ENCODE assay signal across 15 cellular contexts in genomic region chr1:235331391-235331790, GRCh38. TPM values are rescaled to one million over a fixed set of nuclear protein-coding genes. Genes with fewer than 3 reads are reported as not detected.
DNase-seq lines count a peak whose midpoint lies in the region; ATAC-seq, FAIRE-seq and TF ChIP-seq lines count a peak whose summit lies in the region.
"Had no signal": no experiment of that assay in that cellular context is flagged by ENCODE, and none has a peak within 500 bp of the region (broad histone marks: within the 10 kb centered on the region; RNA-seq: fewer than 3 reads in every experiment).

No MANE protein-coding gene starts in this region.

- POLR2A ChIA-PET in H1 (lab: Charles Lee; ENCODE audit: partially characterized antibody), result interaction anchor here (0.6 to 6.8 kb wide), 4 partner anchors 10 to 92 kb away, joined by 3 to 39 read pairs (median 4); no protein-coding TSS in a partner anchor
- POLR2A ChIA-PET in activated CD4-positive, alpha-beta memory T cell treated with anti-CD3 and anti-CD28 coated beads for 36 hours (lab: Charles Lee), result interaction anchor here (0.6 to 1.0 kb wide), 2 partner anchors 34 to 36 kb away, joined by 3 read pairs; partner anchors contain the start of gene TBCE

- H2BK120ac ChIP-seq in H1 (replicated peaks; ENCODE audit: low read depth, low read length), result no peak overlapping the region

- H3K56ac ChIP-seq in H1 (replicated peaks; ENCODE audit: insufficient read length, low read depth, low read length), result no peak overlapping the region

- no peaks in the 10 kb centered on the region for H3K9me3 Mint-ChIP-seq in neural progenitor cell
- H3K9me3 Mint-ChIP-seq in activated CD4-positive, alpha-beta memory T cell treated with anti-CD3 and anti-CD28 coated beads for 36 hours, result no peaks in the 10 kb centered on the region
- H3K9me3 Mint-ChIP-seq: activated T-helper 2 cell treated with anti-CD3 and anti-CD28 coated beads, Interferon-gamma antibody, Interleukin-2, Interleukin-4, amounts not matched to agents 10 μg/mL and 5 μg/mL and 100 μg/mL, durations not matched to agents 14 hours and 24 hours and 36 hours; T-helper 1 cell treated with Interleukin-12 subunit alpha and Interleukin-12 subunit beta and Interleukin-4 antibody, amounts not matched to agents 30 μg/mL and 1 μg/mL, for 36 hours had no signal

- H2BK15ac ChIP-seq in H1 (ENCODE audit: low read length), result no peak overlapping the region

- H4K91ac ChIP-seq in H1 (replicated peaks; ENCODE audit: insufficient read length, low read length), result no peak overlapping the region

- DNase-seq in NB4 (ENCODE audit: low read depth) (peak; percentile 18), H1 (ENCODE audit: low read depth in 1 of 2, low spot score in 2 of 2) (no peak), neural progenitor cell (ENCODE audit: low spot score) (no peak), HK-2 (ENCODE audit: unreplicated experiment) (no peak), NCI-H1930 (lab: John Stamatoyannopoulos, UW) (no peak)
- no peak for DNase-seq in activated CD4-positive, alpha-beta memory T cell treated with anti-CD3 and anti-CD28 coated beads for 36 hours
- DNase-seq: activated CD4-positive, alpha-beta T cell treated with anti-CD3 and anti-CD28 coated beads, Interleukin-2, amount 50 U/mL, for 1 hour; COR-L47; NCI-H2029 treated with DMSO at 0.1 percent for 48 hours; sigmoid colon; thyroid gland had no signal

- H2AFZ ChIP-seq in H1 (ENCODE audit: low read length) (no peak overlapping the region), neural progenitor cell (replicated peaks) (no peak overlapping the region)

- H3K4ac ChIP-seq in H1 (replicated peaks; ENCODE audit: insufficient read length, low read depth, low read length), result no peak overlapping the region

- H3K23ac ChIP-seq in H1 (ENCODE audit: insufficient read length), result no peak overlapping the region

- H3K4me1 ChIP-seq in DOHH2 (ENCODE audit: control insufficient read depth, low read length) (peaks cover 20% of the 10 kb centered on the region), H1 (replicated peaks in 1 of 4; ENCODE audit: control insufficient read depth in 3 of 4, insufficient read depth in 4 of 4, low read length in 3 of 4) (peaks cover 0 to 3% (median 1%) of the 10 kb centered on the region in 4 experiments; a peak in 3 of 7 replicates), neural progenitor cell (peaks cover 22% of the 10 kb centered on the region)

- FAIRE-seq in H1 (lab: Jason Lieb, UNC), result no peak

- no peak overlapping the region for H3K14ac ChIP-seq in H1 (ENCODE audit: insufficient read length)

- H3K36me3 ChIP-seq in DOHH2 (ENCODE audit: control insufficient read depth, low read length), result peaks cover 43% of the 10 kb centered on the region
- H3K36me3 ChIP-seq in H1 (ENCODE audit: control insufficient read depth in 2 of 4, insufficient read depth in 4 of 4, low read length in 3 of 4), result peaks cover 0 to 12% (median 2%) of the 10 kb centered on the region in 4 experiments; a peak in 2 of 8 replicates
- H3K36me3 ChIP-seq in neural progenitor cell, result peaks cover 11% of the 10 kb centered on the region

- TF ChIP-seq POLR2A in NB4 (IDR thresholded peaks at IDR 0.05; ENCODE audit: extremely low read depth, insufficient read length), result no peak
- no peak for TF ChIP-seq POLR2A in H1 (IDR thresholded peaks at IDR 0.05; ENCODE audit: control extremely low read depth in 1 of 2, low read depth in 2 of 2, low read length in 2 of 2)

- H3K4me3 Mint-ChIP-seq in neural progenitor cell, result no peak overlapping the region
- no peak overlapping the region for H3K4me3 Mint-ChIP-seq in activated CD4-positive, alpha-beta memory T cell treated with anti-CD3 and anti-CD28 coated beads for 36 hours
- H3K4me3 Mint-ChIP-seq: T-helper 1 cell treated with Interleukin-12 subunit alpha and Interleukin-12 subunit beta and Interleukin-4 antibody, amounts not matched to agents 30 μg/mL and 1 μg/mL, for 36 hours had no signal

- H2BK12ac ChIP-seq in H1 (ENCODE audit: low read depth, low read length), result no peak overlapping the region

- WGBS in H1 (ENCODE audit: extremely low coverage in 1 of 2, insufficient coverage in 1 of 2, insufficient read length in 1 of 2, insufficient replicate concordance in 2 of 2, low coverage in 1 of 2, low lambda C conversion rate in 2 of 2, missing lambda C conversion rate in 1 of 2), 2 experiments, result 87% methylated on average over 3 of the region's 3 CpGs; no CpG with 5 or more reads in 1 of the 2 experiments

- H3K27ac ChIP-seq in DOHH2 (ENCODE audit: low read depth, low read length), result no peak overlapping the region
- no peak overlapping the region for H3K27ac ChIP-seq in H1 (ENCODE audit: low read depth, low read length)
- H3K27ac ChIP-seq in neural progenitor cell, result no peak overlapping the region
- H3K27ac ChIP-seq: thyroid gland had no signal

- H3K27me3 ChIP-seq in DOHH2 (ENCODE audit: control insufficient read depth, low read length), result no peaks in the 10 kb centered on the region
- no peaks in the 10 kb centered on the region for H3K27me3 ChIP-seq in H1 (replicated peaks in 1 of 4; ENCODE audit: control insufficient read depth in 3 of 4, extremely low read depth in 1 of 4, insufficient read depth in 3 of 4, low read length in 3 of 4)
- no peaks in the 10 kb centered on the region for H3K27me3 ChIP-seq in neural progenitor cell
- H3K27me3 ChIP-seq: sigmoid colon, thyroid gland had no signal

- no peak overlapping the region for H4K5ac ChIP-seq in H1 (ENCODE audit: insufficient read length, low read depth, low read length)

- H3K79me1 ChIP-seq in H1 (ENCODE audit: low read depth, low read length), result no peaks in the 10 kb centered on the region

- CTCF ChIA-PET in H1 (lab: Charles Lee; ENCODE audit: partially characterized antibody), result interaction anchor here (0.6 to 5.1 kb wide), 6 partner anchors 19 to 530 kb away, joined by 3 to 34 read pairs (median 3); no protein-coding TSS in a partner anchor
- CTCF ChIA-PET in activated CD4-positive, alpha-beta memory T cell treated with anti-CD3 and anti-CD28 coated beads for 36 hours (lab: Charles Lee), result interaction anchor here (0.6 to 3.7 kb wide), 4 partner anchors 9 to 85 kb away, joined by 3 to 31 read pairs (median 4); no protein-coding TSS in a partner anchor

- peaks cover 5% of the 10 kb centered on the region for H3K23me2 ChIP-seq in H1 (ENCODE audit: low read depth, low read length)

- no peak overlapping the region for H4K8ac ChIP-seq in H1 (ENCODE audit: extremely low read depth, insufficient read depth, low read length)

- TF ChIP-seq CTCF in DOHH2 (IDR thresholded peaks at IDR 0.05; ENCODE audit: low read depth, low read length, poor library complexity, severe bottlenecking) (no peak), NB4 (IDR thresholded peaks at IDR 0.05; ENCODE audit: low read depth, low read length) (no peak), H1 (IDR thresholded peaks at IDR 0.05; ENCODE audit: control extremely low read depth in 1 of 3, insufficient read depth in 1 of 3, low read depth in 1 of 3, low read length in 3 of 3) (no peak), neural progenitor cell (IDR thresholded peaks at IDR 0.05) (no peak)

- H3K4me1 Mint-ChIP-seq in neural progenitor cell, result peaks cover 7% of the 10 kb centered on the region
- peaks cover 34% of the 10 kb centered on the region for H3K4me1 Mint-ChIP-seq in activated CD4-positive, alpha-beta memory T cell treated with anti-CD3 and anti-CD28 coated beads for 36 hours (ENCODE audit: low read depth)

- H4K20me1 ChIP-seq in DOHH2 (ENCODE audit: control insufficient read depth, insufficient read depth, low read depth, low read length) (no peaks in the 10 kb centered on the region; the same call in 1 of the 2 replicates), H1 (replicated peaks in 1 of 2; ENCODE audit: control insufficient read depth in 1 of 2, insufficient read depth in 2 of 2, low read length in 2 of 2) (peaks cover 0 to 3% of the 10 kb centered on the region in 2 experiments), neural progenitor cell (ENCODE audit: low read depth) (peaks cover 58% of the 10 kb centered on the region)

- ATAC-seq in GM21529 (IDR thresholded peaks at IDR 0.05; ENCODE audit: unreplicated experiment), result no peak

- H3K9ac ChIP-seq in H1 (replicated peaks in 1 of 4; ENCODE audit: extremely low read depth in 1 of 4, low read depth in 3 of 4, low read length in 3 of 4) (no peak overlapping the region), neural progenitor cell (peak overlapping the region; percentile 17)

- H3K4me3 ChIP-seq in DOHH2 (ENCODE audit: low read length), result peak overlapping the region; percentile 90
- peak overlapping the region; percentile 94 for H3K4me3 ChIP-seq in NB4 (ENCODE audit: low read depth, low read length)
- peak overlapping the region in 1 of 4 experiments; percentile 82; a peak in 2 of 8 replicates for H3K4me3 ChIP-seq in H1 (ENCODE audit: extremely low read depth in 1 of 4, insufficient read depth in 2 of 4, low read depth in 3 of 4, low read length in 4 of 4)
- peak overlapping the region; percentile 83 for H3K4me3 ChIP-seq in neural progenitor cell
- H3K4me3 ChIP-seq: sigmoid colon, thyroid gland had no signal

- no peak overlapping the region for H2BK20ac ChIP-seq in H1 (ENCODE audit: low read length)

- no peak overlapping the region for H2BK5ac ChIP-seq in H1 (ENCODE audit: low read depth, low read length)

- no peak for TF ChIP-seq EP300 in H1 (IDR thresholded peaks at IDR 0.05; ENCODE audit: borderline replicate concordance in 1 of 2, low read depth in 2 of 2, low read length in 2 of 2)

- no peaks in the 10 kb centered on the region for H3K9me2 ChIP-seq in DOHH2 (replicated peaks; ENCODE audit: control insufficient read depth, low read length)

- no peak for TF ChIP-seq RAD21 in H1 (IDR thresholded peaks at IDR 0.05 in 1 of 2, conservative IDR thresholded peaks at IDR 0.05 in 1 of 2; ENCODE audit: low read depth in 2 of 2, low read length in 2 of 2)

- H3K18ac ChIP-seq in H1 (ENCODE audit: extremely low read depth, low read length), result no peak overlapping the region

- H3K79me2 ChIP-seq in DOHH2 (ENCODE audit: control insufficient read depth, low read length) (peaks cover 80% of the 10 kb centered on the region), H1 (ENCODE audit: control insufficient read depth in 1 of 2, insufficient read depth in 2 of 2, low read length in 2 of 2) (peaks cover 5 to 78% of the 10 kb centered on the region in 2 experiments; a peak in 3 of 4 replicates), neural progenitor cell (ENCODE audit: low read depth) (peaks cover 91% of the 10 kb centered on the region)

- H3K4me2 ChIP-seq in DOHH2 (ENCODE audit: low read length) (peak overlapping the region; percentile 84), H1 (ENCODE audit: insufficient read depth in 1 of 2, low read depth in 2 of 2, low read length in 2 of 2) (peak overlapping the region; percentile 26 to 52; a peak in 2 of 4 replicates), neural progenitor cell (peak overlapping the region; percentile 94)

- no peaks in the 10 kb centered on the region for H3K9me3 ChIP-seq in DOHH2 (ENCODE audit: control insufficient read depth, insufficient read depth, low read length)
- no peaks in the 10 kb centered on the region for H3K9me3 ChIP-seq in H1 (ENCODE audit: insufficient read depth in 2 of 2, low read depth in 1 of 2, low read length in 1 of 2)
- no peaks in the 10 kb centered on the region for H3K9me3 ChIP-seq in neural progenitor cell (ENCODE audit: low read depth)
- H3K9me3 ChIP-seq: sigmoid colon, thyroid gland had no signal

- H2AK5ac ChIP-seq in H1 (ENCODE audit: low read depth, low read length), result no peak overlapping the region

- H3F3A ChIP-seq in DOHH2 (ENCODE audit: control insufficient read depth, insufficient read depth), result peaks cover 8% of the 10 kb centered on the region
- H3F3A ChIP-seq in neural progenitor cell (ENCODE audit: low read depth), result peaks cover 27% of the 10 kb centered on the region

- peaks cover 3% of the 10 kb centered on the region for H3K27me3 Mint-ChIP-seq in neural progenitor cell (ENCODE audit: insufficient read depth, low read depth)
- H3K27me3 Mint-ChIP-seq in activated CD4-positive, alpha-beta memory T cell treated with anti-CD3 and anti-CD28 coated beads for 36 hours, result no peaks in the 10 kb centered on the region

- intact Hi-C loops in activated CD4-positive, alpha-beta memory T cell treated with anti-CD3 and anti-CD28 coated beads for 36 hours (cut with micrococcal nuclease), result no loop called here

- H3K27ac Mint-ChIP-seq in neural progenitor cell, result no peak overlapping the region
- no peak overlapping the region for H3K27ac Mint-ChIP-seq in activated CD4-positive, alpha-beta memory T cell treated with anti-CD3 and anti-CD28 coated beads for 36 hours
- H3K27ac Mint-ChIP-seq: activated T-helper 2 cell treated with anti-CD3 and anti-CD28 coated beads, Interferon-gamma antibody, Interleukin-2, Interleukin-4, amounts not matched to agents 10 μg/mL and 5 μg/mL and 100 μg/mL, durations not matched to agents 14 hours and 24 hours and 36 hours; T-helper 1 cell treated with Interleukin-12 subunit alpha and Interleukin-12 subunit beta and Interleukin-4 antibody, amounts not matched to agents 30 μg/mL and 1 μg/mL, for 36 hours had no signal

- H3K36me3 Mint-ChIP-seq in neural progenitor cell, result peaks cover 8% of the 10 kb centered on the region
- peaks cover 12% of the 10 kb centered on the region for H3K36me3 Mint-ChIP-seq in activated CD4-positive, alpha-beta memory T cell treated with anti-CD3 and anti-CD28 coated beads for 36 hours

RNA-seq across cellular contexts. Expression of gene GGPS1, which starts 3.0 kb away (rescaled TPM):
- total RNA-seq in H1 (2021; fragmentation: NEBNext Ultra II Directional; extraction: Animal tissue kit (Norgen Biotek cat#: 25700)), result 40.4 and 43.6 TPM in 2 replicates
- 10.9 and 20.9 TPM in 2 replicates for polyA plus RNA-seq in H1 (2011; rRNA removed)
- polyA plus RNA-seq in H1 (2011; cell fraction: cytosol; rRNA removed), result 22.2 TPM
- polyA plus RNA-seq in H1 (2011; cell fraction: nucleus; rRNA removed), result 12.5 TPM
- 21.1 to 34.1 TPM (median 24.2 TPM) in 4 replicates for polyA plus RNA-seq in H1 (2012, experiment 1 of 2)
- 4.3 TPM for polyA plus RNA-seq in H1 (2012, experiment 2 of 2)
- 29.1 TPM for polyA plus RNA-seq in H1 (2013, experiment 1 of 2)
- 31.8 TPM for polyA plus RNA-seq in H1 (2013, experiment 2 of 2)
- polyA minus RNA-seq in H1 (2011; rRNA and poly(A)+ RNA removed), result 29.0 and 29.3 TPM in 2 replicates
- 11.0 TPM for polyA minus RNA-seq in H1 (2011; cell fraction: cytosol; rRNA and poly(A)+ RNA removed)
- polyA minus RNA-seq in H1 (2011; cell fraction: nucleus; rRNA and poly(A)+ RNA removed), result 14.6 TPM
- 52.5 and 65.1 TPM in 2 replicates for total RNA-seq in neural progenitor cell (ENCODE audit: low replicate concordance)
- 10 to 100 TPM; 36.1 to 37.5 TPM for total RNA-seq in activated CD4-positive, alpha-beta memory T cell treated with anti-CD3 and anti-CD28 coated beads for 36 hours

RNA-seq across cellular contexts. Expression of gene ARID4B, which starts 3.4 kb away (rescaled TPM):
- total RNA-seq in H1 (2021; fragmentation: NEBNext Ultra II Directional; extraction: Animal tissue kit (Norgen Biotek cat#: 25700)), result 28.8 and 29.2 TPM in 2 replicates
- polyA plus RNA-seq in H1 (2011; rRNA removed), result 3.3 and 5.1 TPM in 2 replicates
- polyA plus RNA-seq in H1 (2011; cell fraction: cytosol; rRNA removed), result 8.3 TPM
- polyA plus RNA-seq in H1 (2011; cell fraction: nucleus; rRNA removed), result 20.1 TPM
- polyA plus RNA-seq in H1 (2012, experiment 1 of 2), result 15.0 to 19.7 TPM (median 16.4 TPM) in 4 replicates
- polyA plus RNA-seq in H1 (2012, experiment 2 of 2), result 1.1 TPM
- polyA plus RNA-seq in H1 (2013, experiment 1 of 2), result 21.7 TPM
- polyA plus RNA-seq in H1 (2013, experiment 2 of 2), result 21.9 TPM
- polyA minus RNA-seq in H1 (2011; rRNA and poly(A)+ RNA removed), result 20.5 and 20.9 TPM in 2 replicates
- 18.4 TPM for polyA minus RNA-seq in H1 (2011; cell fraction: cytosol; rRNA and poly(A)+ RNA removed)
- polyA minus RNA-seq in H1 (2011; cell fraction: nucleus; rRNA and poly(A)+ RNA removed), result 52.9 TPM
- total RNA-seq in neural progenitor cell (ENCODE audit: low replicate concordance), result 38.5 and 65.8 TPM in 2 replicates
- total RNA-seq in activated CD4-positive, alpha-beta memory T cell treated with anti-CD3 and anti-CD28 coated beads for 36 hours, result 10 to 100 TPM; 41.3 to 44.8 TPM

RNA-seq across cellular contexts. Expression of gene TBCE, which starts 35.8 kb away (rescaled TPM):
- total RNA-seq in H1 (2021; fragmentation: NEBNext Ultra II Directional; extraction: Animal tissue kit (Norgen Biotek cat#: 25700)), result 42.9 and 44.1 TPM in 2 replicates
- 14.5 and 22.7 TPM in 2 replicates for polyA plus RNA-seq in H1 (2011; rRNA removed)
- 31.6 TPM for polyA plus RNA-seq in H1 (2011; cell fraction: cytosol; rRNA removed)
- 12.4 TPM for polyA plus RNA-seq in H1 (2011; cell fraction: nucleus; rRNA removed)
- 39.7 to 72.2 TPM (median 46.4 TPM) in 4 replicates for polyA plus RNA-seq in H1 (2012, experiment 1 of 2)
- 14.9 TPM for polyA plus RNA-seq in H1 (2012, experiment 2 of 2)
- 41.5 TPM for polyA plus RNA-seq in H1 (2013, experiment 1 of 2)
- 45.3 TPM for polyA plus RNA-seq in H1 (2013, experiment 2 of 2)
- 18.5 and 26.1 TPM in 2 replicates for polyA minus RNA-seq in H1 (2011; rRNA and poly(A)+ RNA removed)
- 14.9 TPM for polyA minus RNA-seq in H1 (2011; cell fraction: cytosol; rRNA and poly(A)+ RNA removed)
- polyA minus RNA-seq in H1 (2011; cell fraction: nucleus; rRNA and poly(A)+ RNA removed), result 17.2 TPM
- total RNA-seq in neural progenitor cell (ENCODE audit: low replicate concordance), result 29.8 and 41.3 TPM in 2 replicates
- 10 to 100 TPM; 22.7 to 26.3 TPM for total RNA-seq in activated CD4-positive, alpha-beta memory T cell treated with anti-CD3 and anti-CD28 coated beads for 36 hours

Comparison
In these comparisons a context has a peak if more than half of its experiments do, and no peak if none do; other contexts are left out.
1. H3K4me2 ChIP-seq: peak in every context shown above with its lines; median percentile 94 in neural progenitor cell; 84 in DOHH2; 39 in H1.